Comparison of ENCODE assay signal across 1 cellular context in the genomic region with DNA sequence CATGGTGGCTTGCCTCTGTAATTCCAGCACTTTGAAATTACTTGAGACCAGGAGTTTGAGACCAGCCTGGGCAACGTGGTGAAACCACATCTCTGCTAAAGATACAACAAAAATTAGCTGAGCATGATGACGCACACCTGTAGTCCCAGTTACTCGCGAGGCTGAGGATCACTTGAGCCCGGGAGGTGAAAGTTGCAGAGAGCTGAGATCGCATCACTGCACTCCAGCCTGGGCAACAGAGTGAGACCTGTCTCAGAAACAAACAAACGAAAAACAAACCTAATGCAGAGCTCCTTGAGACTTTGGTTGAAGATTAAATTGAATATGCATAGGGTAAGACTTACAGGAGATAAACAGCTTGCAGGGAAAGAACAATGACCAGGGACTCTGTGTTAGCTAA.
TF ChIP-seq lines count a peak whose summit lies in the region.

No MANE protein-coding gene starts in this region.

TF ChIP-seq in GM23338, 12 proteins besides CTCF, POLR2A, EP300 and RAD21 (continued from another document):
- TF ChIP-seq, protein P1, sequence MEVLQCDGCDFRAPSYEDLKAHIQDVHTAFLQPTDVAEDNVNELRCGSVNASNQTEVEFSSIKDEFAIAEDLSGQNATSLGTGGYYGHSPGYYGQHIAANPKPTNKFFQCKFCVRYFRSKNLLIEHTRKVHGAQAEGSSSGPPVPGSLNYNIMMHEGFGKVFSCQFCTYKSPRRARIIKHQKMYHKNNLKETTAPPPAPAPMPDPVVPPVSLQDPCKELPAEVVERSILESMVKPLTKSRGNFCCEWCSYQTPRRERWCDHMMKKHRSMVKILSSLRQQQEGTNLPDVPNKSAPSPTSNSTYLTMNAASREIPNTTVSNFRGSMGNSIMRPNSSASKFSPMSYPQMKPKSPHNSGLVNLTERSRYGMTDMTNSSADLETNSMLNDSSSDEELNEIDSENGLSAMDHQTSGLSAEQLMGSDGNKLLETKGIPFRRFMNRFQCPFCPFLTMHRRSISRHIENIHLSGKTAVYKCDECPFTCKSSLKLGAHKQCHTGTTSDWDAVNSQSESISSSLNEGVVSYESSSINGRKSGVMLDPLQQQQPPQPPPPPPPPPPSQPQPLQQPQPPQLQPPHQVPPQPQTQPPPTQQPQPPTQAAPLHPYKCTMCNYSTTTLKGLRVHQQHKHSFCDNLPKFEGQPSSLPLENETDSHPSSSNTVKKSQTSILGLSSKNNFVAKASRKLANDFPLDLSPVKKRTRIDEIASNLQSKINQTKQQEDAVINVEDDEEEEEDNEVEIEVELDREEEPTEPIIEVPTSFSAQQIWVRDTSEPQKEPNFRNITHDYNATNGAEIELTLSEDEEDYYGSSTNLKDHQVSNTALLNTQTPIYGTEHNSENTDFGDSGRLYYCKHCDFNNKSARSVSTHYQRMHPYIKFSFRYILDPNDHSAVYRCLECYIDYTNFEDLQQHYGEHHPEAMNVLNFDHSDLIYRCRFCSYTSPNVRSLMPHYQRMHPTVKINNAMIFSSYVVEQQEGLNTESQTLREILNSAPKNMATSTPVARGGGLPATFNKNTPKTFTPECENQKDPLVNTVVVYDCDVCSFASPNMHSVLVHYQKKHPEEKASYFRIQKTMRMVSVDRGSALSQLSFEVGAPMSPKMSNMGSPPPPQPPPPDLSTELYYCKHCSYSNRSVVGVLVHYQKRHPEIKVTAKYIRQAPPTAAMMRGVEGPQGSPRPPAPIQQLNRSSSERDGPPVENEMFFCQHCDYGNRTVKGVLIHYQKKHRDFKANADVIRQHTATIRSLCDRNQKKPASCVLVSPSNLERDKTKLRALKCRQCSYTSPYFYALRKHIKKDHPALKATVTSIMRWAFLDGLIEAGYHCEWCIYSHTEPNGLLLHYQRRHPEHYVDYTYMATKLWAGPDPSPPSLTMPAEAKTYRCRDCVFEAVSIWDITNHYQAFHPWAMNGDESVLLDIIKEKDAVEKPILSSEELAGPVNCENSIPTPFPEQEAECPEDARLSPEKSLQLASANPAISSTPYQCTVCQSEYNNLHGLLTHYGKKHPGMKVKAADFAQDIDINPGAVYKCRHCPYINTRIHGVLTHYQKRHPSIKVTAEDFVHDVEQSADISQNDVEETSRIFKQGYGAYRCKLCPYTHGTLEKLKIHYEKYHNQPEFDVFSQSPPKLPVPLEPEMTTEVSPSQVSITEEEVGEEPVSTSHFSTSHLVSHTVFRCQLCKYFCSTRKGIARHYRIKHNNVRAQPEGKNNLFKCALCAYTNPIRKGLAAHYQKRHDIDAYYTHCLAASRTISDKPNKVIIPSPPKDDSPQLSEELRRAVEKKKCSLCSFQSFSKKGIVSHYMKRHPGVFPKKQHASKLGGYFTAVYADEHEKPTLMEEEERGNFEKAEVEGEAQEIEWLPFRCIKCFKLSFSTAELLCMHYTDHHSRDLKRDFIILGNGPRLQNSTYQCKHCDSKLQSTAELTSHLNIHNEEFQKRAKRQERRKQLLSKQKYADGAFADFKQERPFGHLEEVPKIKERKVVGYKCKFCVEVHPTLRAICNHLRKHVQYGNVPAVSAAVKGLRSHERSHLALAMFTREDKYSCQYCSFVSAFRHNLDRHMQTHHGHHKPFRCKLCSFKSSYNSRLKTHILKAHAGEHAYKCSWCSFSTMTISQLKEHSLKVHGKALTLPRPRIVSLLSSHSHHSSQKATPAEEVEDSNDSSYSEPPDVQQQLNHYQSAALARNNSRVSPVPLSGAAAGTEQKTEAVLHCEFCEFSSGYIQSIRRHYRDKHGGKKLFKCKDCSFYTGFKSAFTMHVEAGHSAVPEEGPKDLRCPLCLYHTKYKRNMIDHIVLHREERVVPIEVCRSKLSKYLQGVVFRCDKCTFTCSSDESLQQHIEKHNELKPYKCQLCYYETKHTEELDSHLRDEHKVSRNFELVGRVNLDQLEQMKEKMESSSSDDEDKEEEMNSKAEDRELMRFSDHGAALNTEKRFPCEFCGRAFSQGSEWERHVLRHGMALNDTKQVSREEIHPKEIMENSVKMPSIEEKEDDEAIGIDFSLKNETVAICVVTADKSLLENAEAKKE (CRISPR knock-in tag; IDR thresholded peaks at IDR 0.05): no peak
- TF ChIP-seq ZNF331 (CRISPR knock-in tag; IDR thresholded peaks at IDR 0.05; ENCODE audit: low read depth) (no peak), JUNB (IDR thresholded peaks at IDR 0.05; ENCODE audit: unreplicated experiment) (no peak), NANOG (IDR thresholded peaks at IDR 0.05; ENCODE audit: borderline replicate concordance) (no peak)
TF ChIP-seq in GM23338: peak in this region for 0.
